In genomic region chr3:170470063-170471006, GRCh38 we compare ENCODE assay signal across 10 cellular contexts. TPM values are rescaled to one million over a fixed set of nuclear protein-coding genes. Genes with fewer than 3 reads are reported as not detected.
DNase-seq lines count a peak whose midpoint lies in the region; ATAC-seq and TF ChIP-seq lines count a peak whose summit lies in the region.
"Had no signal": no experiment of that assay in that cellular context is flagged by ENCODE, and none has a peak within 500 bp of the region (broad histone marks: within the 10 kb centered on the region; RNA-seq: fewer than 3 reads in every experiment).

No MANE protein-coding gene starts in this region.

- TF ChIP-seq CTCF in VCaP (conservative IDR thresholded peaks at IDR 0.05) = no peak
- TF ChIP-seq CTCF in coronary artery (IDR thresholded peaks at IDR 0.05) = no peak

- H3K4me3 ChIP-seq in coronary artery = no peak overlapping the region
- H3K4me3 ChIP-seq: SJSA1 had no signal

- H3K36me3 Mint-ChIP-seq in effector memory CD8-positive, alpha-beta T cell (ENCODE audit: insufficient read depth) = no peaks in the 10 kb centered on the region

- no peak overlapping the region for H3K27ac Mint-ChIP-seq in effector memory CD8-positive, alpha-beta T cell

- ATAC-seq in HG03196 (IDR thresholded peaks at IDR 0.05; ENCODE audit: unreplicated experiment) = no peak
- no peak for ATAC-seq in effector memory CD8-positive, alpha-beta T cell (replicated peaks)

- no peaks in the 10 kb centered on the region for H3K4me1 Mint-ChIP-seq in effector memory CD8-positive, alpha-beta T cell (ENCODE audit: low read depth in 2 of 2)

- peaks cover 31 to 72% of the 10 kb centered on the region in 2 donors for H3K27me3 Mint-ChIP-seq in effector memory CD8-positive, alpha-beta T cell

- DNase-seq in AG08396 (ENCODE audit: low spot score) = peak; percentile 56
- DNase-seq in M059J (ENCODE audit: low read depth) = peak; percentile 77
- DNase-seq in medulla oblongata (ENCODE audit: extremely low spot score) = peak; percentile 88
- no peak for DNase-seq in effector memory CD8-positive, alpha-beta T cell
- no peak for DNase-seq in coronary artery (ENCODE audit: low spot score)
- DNase-seq in SHP77 treated with DMSO at 0.1 percent for 48 hours (lab: John Stamatoyannopoulos, UW) = no peak
- DNase-seq: Karpas-422 had no signal

- H3K9me3 Mint-ChIP-seq in effector memory CD8-positive, alpha-beta T cell = no peaks in the 10 kb centered on the region

- peak overlapping the region; percentile 51 for H3K27ac ChIP-seq in VCaP
- H3K27ac ChIP-seq in coronary artery = no peak overlapping the region
- H3K27ac ChIP-seq: SJSA1 had no signal

- no peak overlapping the region for H3K4me3 Mint-ChIP-seq in effector memory CD8-positive, alpha-beta T cell

RNA-seq across cellular contexts. Expression of gene CLDN11, which starts 51.7 kb away (rescaled TPM):
- total RNA-seq in M059J (2014; rRNA removed; shearing (Covaris generic)) = 39.0 and 39.7 TPM in 2 replicates

Comparison
In these comparisons a context has a peak if more than half of its experiments do, and no peak if none do; other contexts are left out.
1. DNase-seq: peak in AG08396 (single experiment), M059J (single experiment) and medulla oblongata (single experiment); none in effector memory CD8-positive, alpha-beta T cell (0 of 3), coronary artery (single experiment) and SHP77 treated with DMSO at 0.1 percent for 48 hours (single experiment).